31 cellular contexts compared by ENCODE assay signal in genomic region chr4:153177841-153178240, GRCh38. TPM values are rescaled to one million over a fixed set of nuclear protein-coding genes. Genes with fewer than 3 reads are reported as not detected.
"Had no signal": no experiment of that assay in that cellular context is flagged by ENCODE, and none has a peak within 500 bp of the region (broad histone marks: within the 10 kb centered on the region; RNA-seq: fewer than 3 reads in every experiment).

No MANE protein-coding gene starts in this region.

- H3K9me3 Mint-ChIP-seq: activated CD4-positive, alpha-beta T cell treated with anti-CD3 and anti-CD28 coated beads, Interleukin-2, amount 10 ng/mL, durations not matched to agents 24 days and 14 days; activated CD8-positive, alpha-beta T cell treated with anti-CD3 and anti-CD28 coated beads for 36 hours; activated naive CD8-positive, alpha-beta T cell treated with anti-CD3 and anti-CD28 coated beads, Interleukin-2, amount 50 U/mL, for 24 hours; activated T-cell treated with anti-CD3 and anti-CD28 coated beads, Interleukin-2, amount 50 U/mL, for 72 hours; activated T-helper 2 cell treated with anti-CD3 and anti-CD28 coated beads, Interferon-gamma antibody, Interleukin-2, Interleukin-4, amounts not matched to agents 10 μg/mL and 5 μg/mL and 100 μg/mL, durations not matched to agents 14 hours and 24 hours and 36 hours; T-helper 1 cell treated with Interleukin-12 subunit alpha and Interleukin-12 subunit beta and Interleukin-4 antibody, amounts not matched to agents 30 μg/mL and 1 μg/mL, for 36 hours; T-helper 2 cell treated with Interferon-gamma antibody and Interleukin-4, amounts not matched to agents 5 μg/mL and 100 μg/mL, for 36 hours had no signal

- ATAC-seq: activated naive CD8-positive, alpha-beta T cell treated with anti-CD3 and anti-CD28 coated beads, Interleukin-2, amount 50 U/mL, for 24 hours; PC-3 had no signal

- H3K27me3 Mint-ChIP-seq: activated CD4-positive, alpha-beta T cell treated with anti-CD3 and anti-CD28 coated beads, Interleukin-2, amount 10 ng/mL, durations not matched to agents 24 days and 14 days; activated CD8-positive, alpha-beta T cell treated with anti-CD3 and anti-CD28 coated beads for 36 hours; activated naive CD8-positive, alpha-beta T cell; activated naive CD8-positive, alpha-beta T cell treated with anti-CD3 and anti-CD28 coated beads, Interleukin-2, amount 50 U/mL, for 24 hours had no signal

- H3K27ac Mint-ChIP-seq: activated CD4-positive, alpha-beta T cell treated with anti-CD3 and anti-CD28 coated beads, Interleukin-2, amount 10 ng/mL, durations not matched to agents 24 days and 14 days; activated CD8-positive, alpha-beta T cell treated with anti-CD3 and anti-CD28 coated beads for 36 hours; activated naive CD8-positive, alpha-beta T cell; activated naive CD8-positive, alpha-beta T cell treated with anti-CD3 and anti-CD28 coated beads, Interleukin-2, amount 50 U/mL, for 24 hours; activated T-cell treated with anti-CD3 and anti-CD28 coated beads, Interleukin-2, amount 50 U/mL, for 72 hours; activated T-helper 2 cell treated with anti-CD3 and anti-CD28 coated beads, Interferon-gamma antibody, Interleukin-2, Interleukin-4, amounts not matched to agents 10 μg/mL and 5 μg/mL and 100 μg/mL, durations not matched to agents 14 hours and 24 hours and 36 hours; T-helper 1 cell treated with Interleukin-12 subunit alpha and Interleukin-12 subunit beta and Interleukin-4 antibody, amounts not matched to agents 30 μg/mL and 1 μg/mL, for 36 hours; T-helper 2 cell treated with Interferon-gamma antibody and Interleukin-4, amounts not matched to agents 5 μg/mL and 100 μg/mL, for 36 hours had no signal

- H3K4me1 Mint-ChIP-seq: activated CD4-positive, alpha-beta T cell treated with anti-CD3 and anti-CD28 coated beads, Interleukin-2, amount 10 ng/mL, durations not matched to agents 24 days and 14 days; activated naive CD8-positive, alpha-beta T cell treated with anti-CD3 and anti-CD28 coated beads, Interleukin-2, amount 50 U/mL, for 24 hours had no signal

- H3K36me3 Mint-ChIP-seq: activated naive CD8-positive, alpha-beta T cell had no signal

- DNase-seq: activated CD4-positive, alpha-beta T cell treated with anti-CD3 and anti-CD28 coated beads, Interleukin-2, amount 10 ng/mL, durations not matched to agents 24 days and 14 days; activated CD4-positive, alpha-beta T cell treated with anti-CD3 and anti-CD28 coated beads, Interleukin-2, amount 50 U/mL, for 4 hours; activated CD8-positive, alpha-beta T cell treated with anti-CD3 and anti-CD28 coated beads for 36 hours; activated gamma-delta T cell; activated naive CD4-positive, alpha-beta T cell treated with Interleukin-2 at 50 U/mL for 16 hours; activated naive CD8-positive, alpha-beta T cell treated with anti-CD3 and anti-CD28 coated beads, Interleukin-2, amount 50 U/mL, for 24 hours; activated T-cell treated with anti-CD3 and anti-CD28 coated beads, Interleukin-2, amount 50 U/mL, for 1 hour; activated T-cell treated with anti-CD3 and anti-CD28 coated beads, Interleukin-2, amount 50 U/mL, for 72 hours; anterior cingulate cortex; brain microvascular endothelial cell; central memory CD4-positive, alpha-beta T cell; NCI-H1092 treated with DMSO at 0.1 percent for 48 hours; NCI-H1417; NCI-H146; NCI-H187; NCI-H2029 treated with DMSO at 0.1 percent for 48 hours; NCI-H2107; NCI-H2171; NCI-H510A; NCI-H526; NCI-H82; NK-92 treated with Interleukin-12 subunit alpha and Interleukin-12 subunit beta, amount 100 ng/mL, for 24 hours; PC-3; Peyer's patch; RPMI8226; SHP77 treated with DMSO at 0.1 percent for 48 hours; SK-N-SH had no signal

- H3K4me3 Mint-ChIP-seq: activated CD4-positive, alpha-beta T cell treated with anti-CD3 and anti-CD28 coated beads, Interleukin-2, amount 10 ng/mL, durations not matched to agents 24 days and 14 days; activated CD8-positive, alpha-beta T cell treated with anti-CD3 and anti-CD28 coated beads for 36 hours; activated naive CD8-positive, alpha-beta T cell; activated naive CD8-positive, alpha-beta T cell treated with anti-CD3 and anti-CD28 coated beads, Interleukin-2, amount 50 U/mL, for 24 hours; activated T-cell treated with anti-CD3 and anti-CD28 coated beads, Interleukin-2, amount 50 U/mL, for 72 hours; T-helper 1 cell treated with Interleukin-12 subunit alpha and Interleukin-12 subunit beta and Interleukin-4 antibody, amounts not matched to agents 30 μg/mL and 1 μg/mL, for 36 hours; T-helper 2 cell treated with Interferon-gamma antibody and Interleukin-4, amounts not matched to agents 5 μg/mL and 100 μg/mL, for 36 hours had no signal

RNA-seq across cellular contexts. Expression of gene TRIM2, which starts 26.4 kb away (rescaled TPM):
- total RNA-seq: activated CD4-positive, alpha-beta T cell treated with anti-CD3 and anti-CD28 coated beads, Interleukin-2, amount 10 ng/mL, durations not matched to agents 24 days and 14 days had no signal
